Comparison of ENCODE assay signal across 29 cellular contexts in genomic region chr1:181501612-181502011, GRCh38. TPM values are rescaled to one million over a fixed set of nuclear protein-coding genes. Genes with fewer than 3 reads are reported as not detected.
"Had no signal": no experiment of that assay in that cellular context is flagged by ENCODE, and none has a peak within 500 bp of the region (broad histone marks: within the 10 kb centered on the region; RNA-seq: fewer than 3 reads in every experiment).

No MANE protein-coding gene starts in this region.

- H3K4me3 Mint-ChIP-seq: activated B cell treated with CpG ODN at 0.5 μM for 24 hours; activated CD4-positive, alpha-beta T cell treated with anti-CD3 and anti-CD28 coated beads, Interleukin-2, amount 10 ng/mL, durations not matched to agents 24 days and 14 days; activated naive CD8-positive, alpha-beta T cell treated with anti-CD3 and anti-CD28 coated beads, Interleukin-2, amount 50 U/mL, for 24 hours; activated T-cell treated with anti-CD3 and anti-CD28 coated beads, Interleukin-2, amount 50 U/mL, for 4 hours; central memory CD8-positive, alpha-beta T cell; T-cell had no signal

- H3K9me3 ChIP-seq: ascending aorta, body of pancreas had no signal

- H3K4me3 ChIP-seq: ascending aorta, body of pancreas, SK-N-MC had no signal

- H3K27me3 ChIP-seq: ascending aorta, body of pancreas had no signal

- H3K36me3 Mint-ChIP-seq: activated naive CD4-positive, alpha-beta T cell treated with anti-CD3 and anti-CD28 coated beads, Interleukin-2, amount 50 U/mL, for 72 hours; T-cell had no signal

- H3K4me1 ChIP-seq: ascending aorta, body of pancreas had no signal

- H3K9me3 Mint-ChIP-seq: activated B cell treated with CpG ODN at 0.5 μM for 24 hours; activated CD4-positive, alpha-beta T cell treated with anti-CD3 and anti-CD28 coated beads, Interleukin-2, amount 10 ng/mL, durations not matched to agents 24 days and 14 days; activated naive CD4-positive, alpha-beta T cell treated with anti-CD3 and anti-CD28 coated beads, Interleukin-2, amount 50 U/mL, for 72 hours; activated naive CD8-positive, alpha-beta T cell treated with anti-CD3 and anti-CD28 coated beads, Interleukin-2, amount 50 U/mL, for 24 hours; activated T-cell treated with anti-CD3 and anti-CD28 coated beads, Interleukin-2, amount 50 U/mL, for 4 hours; central memory CD8-positive, alpha-beta T cell; T-cell had no signal

- H3K4me1 Mint-ChIP-seq: central memory CD8-positive, alpha-beta T cell; T-cell had no signal

- H3K27ac Mint-ChIP-seq: activated B cell treated with CpG ODN at 0.5 μM for 24 hours; activated CD4-positive, alpha-beta T cell treated with anti-CD3 and anti-CD28 coated beads, Interleukin-2, amount 10 ng/mL, durations not matched to agents 24 days and 14 days; activated naive CD4-positive, alpha-beta T cell treated with anti-CD3 and anti-CD28 coated beads, Interleukin-2, amount 50 U/mL, for 72 hours; activated naive CD8-positive, alpha-beta T cell treated with anti-CD3 and anti-CD28 coated beads, Interleukin-2, amount 50 U/mL, for 24 hours; T-cell had no signal

- H3K27ac ChIP-seq: ascending aorta, body of pancreas, SK-N-MC had no signal

- FAIRE-seq: TTC549 had no signal

- ATAC-seq: activated naive CD4-positive, alpha-beta T cell treated with anti-CD3 and anti-CD28 coated beads, Interleukin-2, amount 50 U/mL, for 72 hours; activated naive CD8-positive, alpha-beta T cell treated with anti-CD3 and anti-CD28 coated beads, Interleukin-2, amount 50 U/mL, for 24 hours; activated T-cell treated with anti-CD3 and anti-CD28 coated beads, Interleukin-2, amount 50 U/mL, for 4 hours; body of pancreas; Panc1; Right ventricle myocardium inferior; T-cell had no signal

- H3K36me3 ChIP-seq: ascending aorta had no signal

- DNase-seq: activated B cell treated with CpG ODN at 0.5 μM for 24 hours; activated CD4-positive, alpha-beta T cell treated with anti-CD3 and anti-CD28 coated beads for 1 hour; activated CD4-positive, alpha-beta T cell treated with anti-CD3 and anti-CD28 coated beads, Interleukin-2, amount 10 ng/mL, durations not matched to agents 24 days and 14 days; activated CD4-positive, alpha-beta T cell treated with anti-CD3 and anti-CD28 coated beads, Interleukin-2, amount 50 U/mL, for 48 hours; activated CD8-positive, alpha-beta memory T cell treated with anti-CD3 and anti-CD28 coated beads for 24 hours; activated effector memory CD4-positive, alpha-beta T cell treated with anti-CD3 and anti-CD28 coated beads, Interleukin-2, amount 50 U/mL, for 16 hours; activated naive CD4-positive, alpha-beta T cell treated with Interleukin-2 at 50 U/mL for 16 hours; activated naive CD8-positive, alpha-beta T cell treated with anti-CD3 and anti-CD28 coated beads, Interleukin-2, amount 50 U/mL, for 24 hours; activated T-cell treated with anti-CD3 and anti-CD28 coated beads, Interleukin-2, amount 50 U/mL, for 4 hours; amniotic stem cell; body of pancreas; Kasumi-1; NCI-H1048; NCI-H1694; NCI-H2029 treated with DMSO at 0.1 percent for 48 hours; NCI-H446; NCI-H82; OCI-M1; RPMI8226; T-cell; T-helper 2 cell; T1000 had no signal

RNA-seq across cellular contexts. Expression of gene CACNA1E, which starts 18.3 kb away (rescaled TPM):
- total RNA-seq: activated CD4-positive, alpha-beta T cell treated with anti-CD3 and anti-CD28 coated beads, Interleukin-2, amount 10 ng/mL, durations not matched to agents 24 days and 14 days; ascending aorta had no signal
